In the genomic region with DNA sequence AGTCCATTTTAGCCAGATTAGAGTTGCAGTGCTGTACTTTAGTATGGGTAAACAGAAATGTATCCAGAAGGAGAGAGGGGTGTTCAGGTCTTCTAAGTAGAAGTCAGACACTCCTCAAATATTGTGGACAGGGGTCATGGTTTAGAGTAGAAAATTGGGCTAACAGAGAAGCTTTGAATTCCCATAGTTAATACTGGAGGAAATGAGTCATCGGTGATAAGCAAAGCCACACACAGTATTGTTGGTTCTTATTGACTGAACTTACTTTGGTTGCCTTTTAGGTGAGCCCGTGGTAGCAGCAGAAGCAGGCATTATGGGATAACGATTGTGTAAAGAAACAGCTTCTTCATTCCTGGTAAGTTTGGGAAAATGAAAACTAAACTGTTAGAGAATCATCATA, we compare ENCODE assay signal across 8 cellular contexts.
DNase-seq lines count a peak whose midpoint lies in the region; ATAC-seq, FAIRE-seq and TF ChIP-seq lines count a peak whose summit lies in the region.
"Not testable (repeated sequence)": the region's sequence is repeated elsewhere in the genome, so short reads cannot be mapped to it uniquely, and the experiment has no call there.

No MANE protein-coding gene starts in this region.

- not testable (repeated sequence) for H2AFZ ChIP-seq in astrocyte (ENCODE audit: low read depth, low read length)

- H4K20me1 ChIP-seq in astrocyte (ENCODE audit: insufficient read depth, low read length): not testable (repeated sequence)

- H3K27ac ChIP-seq in SJSA1: peak overlapping the region; percentile 40; the same call in 1 of the 2 replicates
- not testable (repeated sequence) for H3K27ac ChIP-seq in astrocyte (ENCODE audit: low read depth, low read length); right cardiac atrium (ENCODE audit: low read length)

- ATAC-seq in right cardiac atrium (peak; percentile 26 to 61), mucosa of descending colon (peak; percentile 39)

- WGBS in right cardiac atrium: 57% methylated on average over 3 of the region's 3 CpGs

- intact Hi-C loops in right cardiac atrium (cut with DNase I); mucosa of descending colon (cut with DNase I, micrococcal nuclease): not testable (repeated sequence)

- DNase-seq in A172 (ENCODE audit: low spot score): peak; percentile 42
- not testable (repeated sequence) for DNase-seq in H54 (ENCODE audit: insufficient read length, low spot score); right cardiac atrium; mucosa of descending colon
- DNase-seq in NB4 (ENCODE audit: low read depth): peak; percentile 29
- DNase-seq in SJSA1 (ENCODE audit: low read depth in 1 of 2, low spot score in 2 of 2): peak in 1 of 2 experiments; percentile 19
- peak; percentile 1 for DNase-seq in astrocyte (ENCODE audit: low read depth)
- peak; percentile 29 for DNase-seq in choroid plexus epithelial cell (ENCODE audit: low read depth)

- peak; percentile 86 for FAIRE-seq in H54 (lab: Jason Lieb, UNC)
- FAIRE-seq in astrocyte (lab: Jason Lieb, UNC): not testable (repeated sequence)

- H3K4me1 ChIP-seq in SJSA1 (replicated peaks); astrocyte (ENCODE audit: insufficient read depth, low read length); right cardiac atrium (ENCODE audit: control insufficient read depth, insufficient read depth, low read length); mucosa of descending colon (ENCODE audit: low read depth): not testable (repeated sequence)

- H3K79me2 ChIP-seq in astrocyte (ENCODE audit: insufficient read depth, low read length): not testable (repeated sequence)

- H3K9ac ChIP-seq in astrocyte (ENCODE audit: low read length): not testable (repeated sequence)

- H3K9me3 Mint-ChIP-seq in astrocyte (ENCODE audit: unreplicated experiment): not testable (repeated sequence)

- not testable (repeated sequence) for H3K4me3 Mint-ChIP-seq in astrocyte (ENCODE audit: unreplicated experiment)

- H3K27ac Mint-ChIP-seq in astrocyte (ENCODE audit: unreplicated experiment): peak overlapping the region; percentile 20

- not testable (repeated sequence) for H3K36me3 ChIP-seq in SJSA1; astrocyte (ENCODE audit: insufficient read depth, low read length); mucosa of descending colon (ENCODE audit: low read depth)

- TF ChIP-seq CTCF in NB4 (IDR thresholded peaks at IDR 0.05; ENCODE audit: low read depth, low read length); astrocyte (IDR thresholded peaks at IDR 0.05; ENCODE audit: insufficient read depth, low read depth, low read length); choroid plexus epithelial cell (conservative IDR thresholded peaks at IDR 0.05; ENCODE audit: low read depth, low read length); mucosa of descending colon (IDR thresholded peaks at IDR 0.05): not testable (repeated sequence)

- H3K27me3 ChIP-seq in SJSA1 (replicated peaks); astrocyte (ENCODE audit: insufficient read depth, low read length); right cardiac atrium (ENCODE audit: control insufficient read depth, insufficient read depth): not testable (repeated sequence)

- H3K4me2 ChIP-seq in astrocyte (ENCODE audit: low read length): not testable (repeated sequence)

- not testable (repeated sequence) for H3K4me1 Mint-ChIP-seq in astrocyte (ENCODE audit: low read depth, unreplicated experiment)

- not testable (repeated sequence) for H3K4me3 ChIP-seq in NB4 (ENCODE audit: low read depth, low read length); SJSA1; astrocyte (ENCODE audit: insufficient read depth, low read depth, low read length); choroid plexus epithelial cell (ENCODE audit: low read depth, low read length); right cardiac atrium (ENCODE audit: low read length); mucosa of descending colon

- not testable (repeated sequence) for H3K9me3 ChIP-seq in SJSA1 (replicated peaks); astrocyte (ENCODE audit: insufficient read depth, low read depth, low read length); right cardiac atrium (ENCODE audit: control insufficient read depth, low read length); mucosa of descending colon

- not testable (repeated sequence) for H3K36me3 Mint-ChIP-seq in astrocyte (ENCODE audit: low read depth, unreplicated experiment)

- not testable (repeated sequence) for TF ChIP-seq POLR2A in H54 (IDR thresholded peaks at IDR 0.05; ENCODE audit: low read depth, low read length); NB4 (IDR thresholded peaks at IDR 0.05; ENCODE audit: extremely low read depth, insufficient read length)

- not testable (repeated sequence) for H3K27me3 Mint-ChIP-seq in astrocyte (ENCODE audit: low read depth, unreplicated experiment)
